Comparison of ENCODE assay signal across 8 cellular contexts in genomic region chr4:8157944-8158709, GRCh38. TPM values are rescaled to one million over a fixed set of nuclear protein-coding genes. Genes with fewer than 3 reads are reported as not detected.
DNase-seq lines count a peak whose midpoint lies in the region; ATAC-seq and TF ChIP-seq lines count a peak whose summit lies in the region.

No MANE protein-coding gene starts in this region.

- H3K4me3 Mint-ChIP-seq in activated T-cell treated with anti-CD3 and anti-CD28 coated beads, Interleukin-2, amount 50 U/mL, for 24 hours, result peak overlapping the region; percentile 68
- H3K4me3 Mint-ChIP-seq in type B pancreatic cell, result peak overlapping the region; percentile 58

- peaks cover 2% of the 10 kb centered on the region for H3K36me3 Mint-ChIP-seq in activated T-cell treated with anti-CD3 and anti-CD28 coated beads, Interleukin-2, amount 50 U/mL, for 24 hours (ENCODE audit: low read depth)
- no peaks in the 10 kb centered on the region for H3K36me3 Mint-ChIP-seq in type B pancreatic cell

- WGBS in right lobe of liver (ENCODE audit: insufficient coverage, low coverage, low lambda C conversion rate, missing lambda C conversion rate), result 7% methylated on average over 5 of the region's 70 CpGs

- H3K9me3 ChIP-seq in right lobe of liver, result no peaks in the 10 kb centered on the region

- intact Hi-C loops in right lobe of liver (cut with DNase I), result loop anchor here in 1 of 2 donors (10.0 kb wide), 1 partner anchor 103 kb away; no protein-coding TSS in a partner anchor

- no peaks in the 10 kb centered on the region for H3K9me3 Mint-ChIP-seq in activated T-cell treated with anti-CD3 and anti-CD28 coated beads, Interleukin-2, amount 50 U/mL, for 24 hours
- no peaks in the 10 kb centered on the region for H3K9me3 Mint-ChIP-seq in type B pancreatic cell

- ATAC-seq in right lobe of liver (peak in 1 of 4 donors; percentile 0), GM21423 (IDR thresholded peaks at IDR 0.05; ENCODE audit: unreplicated experiment) (no peak)

- no peak for TF ChIP-seq CTCF in astrocyte of the cerebellum (IDR thresholded peaks at IDR 0.05; ENCODE audit: low read depth, low read length, missing control alignments)
- TF ChIP-seq CTCF in right lobe of liver (IDR thresholded peaks at IDR 0.05), result peak in 1 of 4 donors; percentile 16
- TF ChIP-seq CTCF in type B pancreatic cell (conservative IDR thresholded peaks at IDR 0.05), result no peak

- in situ Hi-C loops in astrocyte of the cerebellum (cut with HindIII; ENCODE audit: low sequenced_read_pairs), result no loop called here

- TF ChIP-seq POLR2A in right lobe of liver (IDR thresholded peaks at IDR 0.05), result no peak

- H3K4me1 ChIP-seq in right lobe of liver, result peaks cover 0 to 16% (median 0%) of the 10 kb centered on the region in 4 donors

- H3K36me3 ChIP-seq in right lobe of liver, result no peaks in the 10 kb centered on the region

- H3K27ac Mint-ChIP-seq in activated T-cell treated with anti-CD3 and anti-CD28 coated beads, Interleukin-2, amount 50 U/mL, for 24 hours, result no peak overlapping the region
- H3K27ac Mint-ChIP-seq in type B pancreatic cell, result no peak overlapping the region

- peaks cover 9% of the 10 kb centered on the region for H3K27me3 Mint-ChIP-seq in activated T-cell treated with anti-CD3 and anti-CD28 coated beads, Interleukin-2, amount 50 U/mL, for 24 hours
- H3K27me3 Mint-ChIP-seq in type B pancreatic cell, result peaks cover 55% of the 10 kb centered on the region

- no peak overlapping the region for H3K27ac ChIP-seq in right lobe of liver

- H3K4me3 ChIP-seq in astrocyte of the cerebellum (ENCODE audit: low read depth, low read length) (peak overlapping the region; percentile 40), right lobe of liver (peak overlapping the region; percentile 52 to 75 (median 67))

- peaks cover 19% of the 10 kb centered on the region for H3K4me1 Mint-ChIP-seq in activated T-cell treated with anti-CD3 and anti-CD28 coated beads, Interleukin-2, amount 50 U/mL, for 24 hours (ENCODE audit: low read depth)
- H3K4me1 Mint-ChIP-seq in type B pancreatic cell (ENCODE audit: unreplicated experiment), result peaks cover 15% of the 10 kb centered on the region

- no peak for DNase-seq in activated T-cell treated with anti-CD3 and anti-CD28 coated beads, Interleukin-2, amount 50 U/mL, for 24 hours
- DNase-seq in activated T-cell treated with anti-CD3 and anti-CD28 coated beads for 4 hours, result no peak
- DNase-seq in astrocyte of the cerebellum (ENCODE audit: low read depth), result no peak
- DNase-seq in right lobe of liver, result no peak
- no peak for DNase-seq in type B pancreatic cell (ENCODE audit: extremely low spot score, unreplicated experiment)
- DNase-seq in activated effector memory CD4-positive, alpha-beta T cell treated with Interleukin-2 at 50 U/mL for 16 hours, result no peak
- DNase-seq in NCI-H774 (lab: John Stamatoyannopoulos, UW), result no peak

- H3K27me3 ChIP-seq in right lobe of liver, result no peaks in the 10 kb centered on the region

RNA-seq across cellular contexts. Expression of gene ABLIM2, which starts 0.5 kb away (rescaled TPM):
- total RNA-seq in right lobe of liver (1 to 10 TPM in 5 of 6 experiments, under 1 TPM in 1; 0.93 to 3.5 (median 2.3) TPM), type B pancreatic cell (ENCODE audit: low replicate concordance) (2.6 and 3.4 TPM in 2 replicates)

RNA-seq across cellular contexts. Expression of gene SH3TC1, which starts 41.0 kb away (rescaled TPM):
- 10 to 100 TPM; 13.2 to 48.0 (median 24.9) TPM for total RNA-seq in right lobe of liver
- total RNA-seq in type B pancreatic cell (ENCODE audit: low replicate concordance), result 5.4 and 6.9 TPM in 2 replicates
